26 cellular contexts compared by ENCODE assay signal in genomic region chr4:110190249-110190648, GRCh38.
"Had no signal": no experiment of that assay in that cellular context is flagged by ENCODE, and none has a peak within 500 bp of the region (broad histone marks: within the 10 kb centered on the region; RNA-seq: fewer than 3 reads in every experiment).

No MANE protein-coding gene starts in this region.

- H3K36me3 Mint-ChIP-seq: naive thymus-derived CD8-positive, alpha-beta T cell had no signal

- H3K9me3 ChIP-seq: esophagus squamous epithelium, left ventricle myocardium inferior, spleen, thoracic aorta, vagina had no signal

- H3K4me2 ChIP-seq: hepatocyte, neural progenitor cell had no signal

- H3K4me3 ChIP-seq: esophagus squamous epithelium, hepatocyte, left ventricle myocardium inferior, neural progenitor cell, spleen, thoracic aorta, vagina had no signal

- ATAC-seq: activated T-cell treated with anti-CD3 and anti-CD28 coated beads, Interleukin-2, amount 50 U/mL, for 72 hours; naive thymus-derived CD8-positive, alpha-beta T cell; WTC11 had no signal

- DNase-seq: activated CD4-positive, alpha-beta T cell treated with anti-CD3 and anti-CD28 coated beads, Interleukin-2, amount 50 U/mL, for 48 hours; activated effector memory CD4-positive, alpha-beta T cell treated with Interleukin-2 at 50 U/mL for 16 hours; activated naive CD4-positive, alpha-beta T cell treated with anti-CD3 and anti-CD28 coated beads, Interleukin-2, amount 10 ng/mL, durations not matched to agents 7 days and 5 days; activated T-cell treated with anti-CD3 and anti-CD28 coated beads, Interleukin-2, amount 50 U/mL, for 72 hours; aorta; caudate nucleus; effector memory CD4-positive, alpha-beta T cell; esophagus squamous epithelium; glutamatergic neuron; immature natural killer cell; left ventricle myocardium inferior; naive thymus-derived CD8-positive, alpha-beta T cell; spleen; stimulated activated CD4-positive, alpha-beta T cell treated with anti-CD3 and anti-CD28 coated beads, Interleukin-4, amount 100 ng/mL, for 1 hour; stimulated activated naive CD4-positive, alpha-beta T cell; T-helper 9 cell had no signal

- H3K27me3 Mint-ChIP-seq: activated naive CD4-positive, alpha-beta T cell treated with anti-CD3 and anti-CD28 coated beads, Interleukin-2, amount 10 ng/mL, durations not matched to agents 7 days and 5 days; brain; naive thymus-derived CD8-positive, alpha-beta T cell; type B pancreatic cell had no signal

- H3K27me3 ChIP-seq: esophagus squamous epithelium, hepatocyte, neural progenitor cell, spleen, vagina had no signal

- H2AFZ ChIP-seq: hepatocyte, neural progenitor cell had no signal

- H3K27ac Mint-ChIP-seq: activated naive CD4-positive, alpha-beta T cell treated with anti-CD3 and anti-CD28 coated beads, Interleukin-2, amount 10 ng/mL, durations not matched to agents 7 days and 5 days; activated T-cell treated with anti-CD3 and anti-CD28 coated beads, Interleukin-2, amount 50 U/mL, for 72 hours; brain; immature natural killer cell; mesothelial cell of epicardium; neural progenitor cell; type B pancreatic cell had no signal

- H3K4me3 Mint-ChIP-seq: activated naive CD4-positive, alpha-beta T cell treated with anti-CD3 and anti-CD28 coated beads, Interleukin-2, amount 10 ng/mL, durations not matched to agents 7 days and 5 days; activated T-cell treated with anti-CD3 and anti-CD28 coated beads, Interleukin-2, amount 50 U/mL, for 72 hours; brain; immature natural killer cell; mesothelial cell of epicardium; naive thymus-derived CD8-positive, alpha-beta T cell; neural progenitor cell; type B pancreatic cell; WTC11 had no signal

- H3K4me1 ChIP-seq: left ventricle myocardium inferior had no signal

- H3K27ac ChIP-seq: esophagus squamous epithelium, hepatocyte, left ventricle myocardium inferior, neural progenitor cell, spleen, thoracic aorta, vagina had no signal

- H3K36me3 ChIP-seq: esophagus squamous epithelium, left ventricle myocardium inferior, neural progenitor cell, spleen, thoracic aorta, vagina had no signal

- H3K9me3 Mint-ChIP-seq: activated naive CD4-positive, alpha-beta T cell treated with anti-CD3 and anti-CD28 coated beads, Interleukin-2, amount 10 ng/mL, durations not matched to agents 7 days and 5 days; activated T-cell treated with anti-CD3 and anti-CD28 coated beads, Interleukin-2, amount 50 U/mL, for 72 hours; brain; immature natural killer cell; mesothelial cell of epicardium; naive thymus-derived CD8-positive, alpha-beta T cell; neural progenitor cell; type B pancreatic cell; WTC11 had no signal

- H3K9ac ChIP-seq: neural progenitor cell had no signal

- FAIRE-seq: colon, frontal cortex had no signal
